In the genomic region with DNA sequence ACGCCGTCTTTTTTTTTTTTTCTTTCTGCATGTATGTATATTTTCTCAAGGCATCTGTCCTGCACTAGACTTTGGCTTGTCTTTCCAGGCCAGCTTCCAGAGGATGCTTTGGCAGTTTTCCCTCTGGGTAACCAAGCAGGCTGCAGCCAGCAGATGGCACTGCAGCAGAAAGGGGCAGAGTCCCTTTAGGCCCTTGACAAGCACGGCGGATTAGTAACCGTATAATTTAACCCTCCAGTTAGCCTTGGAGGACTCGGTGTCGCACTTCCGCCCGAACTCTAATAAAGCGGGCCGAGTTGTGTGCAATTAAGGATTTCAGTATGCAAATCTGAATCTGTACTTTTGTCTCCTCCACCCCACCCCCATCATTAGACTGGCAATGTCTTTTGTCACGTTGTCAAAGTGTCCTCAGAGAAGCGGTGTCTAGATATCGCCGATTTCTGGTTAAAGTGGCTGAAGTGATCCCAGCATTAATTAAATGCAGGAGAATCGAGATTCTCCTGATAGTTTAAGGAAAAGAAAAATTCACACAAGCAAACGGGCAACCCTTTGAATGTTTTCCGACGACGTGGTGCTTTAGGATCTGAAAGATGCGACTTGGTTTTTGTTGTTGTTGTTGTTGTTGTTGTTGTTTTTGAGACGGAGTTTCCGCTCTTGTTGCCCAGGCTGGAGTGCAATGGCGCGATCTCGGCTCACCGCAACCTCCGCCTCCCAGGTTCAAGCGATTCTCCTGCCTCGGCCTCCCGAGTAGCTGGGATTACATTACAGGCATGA, we compare ENCODE assay signal across 7 cellular contexts. TPM values are rescaled to one million over a fixed set of nuclear protein-coding genes. Genes with fewer than 3 reads are reported as not detected.
DNase-seq lines count a peak whose midpoint lies in the region; ATAC-seq, FAIRE-seq and TF ChIP-seq lines count a peak whose summit lies in the region.

No MANE protein-coding gene starts in this region.

- no peaks in the 10 kb centered on the region for H3K27me3 ChIP-seq in lower lobe of right lung (ENCODE audit: low read depth)
- H3K27me3 ChIP-seq in subcutaneous abdominal adipose tissue (ENCODE audit: control insufficient read depth in 5 of 5, insufficient read depth in 4 of 5, low read length in 5 of 5): no peaks in the 10 kb centered on the region

- peaks cover 18% of the 10 kb centered on the region for H3K36me3 ChIP-seq in lower lobe of right lung
- peaks cover under 1 to 11% (median 4%) of the 10 kb centered on the region in 5 donors for H3K36me3 ChIP-seq in subcutaneous abdominal adipose tissue (ENCODE audit: control insufficient read depth in 5 of 5, insufficient read depth in 5 of 5, low read length in 5 of 5)

- ATAC-seq in lower lobe of right lung: peak; percentile 40 to 61
- ATAC-seq in GM21529 (IDR thresholded peaks at IDR 0.05; ENCODE audit: unreplicated experiment): no peak

- no peaks in the 10 kb centered on the region for H3K27me3 Mint-ChIP-seq in T-helper 2 cell treated with Interferon-gamma antibody and Interleukin-4, amounts not matched to agents 5 μg/mL and 100 μg/mL, for 36 hours (ENCODE audit: low read depth)

- H3K27ac ChIP-seq in lower lobe of right lung (peak overlapping the region; percentile 95), subcutaneous abdominal adipose tissue (ENCODE audit: low read depth, low read length) (no peak overlapping the region)

- DNase-seq in MV-4-11 (lab: John Stamatoyannopoulos, UW) (peak; percentile 34), ecto neural progenitor cell (ENCODE audit: low spot score) (peak; percentile 84), lower lobe of right lung (peak; percentile 74)
- peak; percentile 36 for DNase-seq in T-helper 2 cell treated with Interferon-gamma antibody and Interleukin-4, amounts not matched to agents 5 μg/mL and 100 μg/mL, for 36 hours (ENCODE audit: low spot score)

- H3K4me3 ChIP-seq in lower lobe of right lung: peak overlapping the region; percentile 83
- H3K4me3 ChIP-seq in subcutaneous abdominal adipose tissue (ENCODE audit: low read depth in 1 of 5, low read length in 5 of 5): peak overlapping the region; percentile 77 to 92 (median 86)

- H3K9me3 ChIP-seq in lower lobe of right lung (no peaks in the 10 kb centered on the region), subcutaneous abdominal adipose tissue (ENCODE audit: control insufficient read depth in 5 of 5, low read length in 5 of 5) (no peaks in the 10 kb centered on the region)

- H3K9me3 Mint-ChIP-seq in T-helper 2 cell treated with Interferon-gamma antibody and Interleukin-4, amounts not matched to agents 5 μg/mL and 100 μg/mL, for 36 hours: no peaks in the 10 kb centered on the region

- intact Hi-C loops in lower lobe of right lung (cut with DNase I): no loop called here

- peak overlapping the region; percentile 92 for H3K4me3 Mint-ChIP-seq in T-helper 2 cell treated with Interferon-gamma antibody and Interleukin-4, amounts not matched to agents 5 μg/mL and 100 μg/mL, for 36 hours

- peaks cover 28% of the 10 kb centered on the region for H3K4me1 Mint-ChIP-seq in T-helper 2 cell treated with Interferon-gamma antibody and Interleukin-4, amounts not matched to agents 5 μg/mL and 100 μg/mL, for 36 hours (ENCODE audit: low read depth)

- H3K27ac Mint-ChIP-seq in T-helper 2 cell treated with Interferon-gamma antibody and Interleukin-4, amounts not matched to agents 5 μg/mL and 100 μg/mL, for 36 hours: peak overlapping the region; percentile 97

- no peak overlapping the region for H3K9ac ChIP-seq in subcutaneous abdominal adipose tissue (ENCODE audit: low read length in 5 of 5)

- FAIRE-seq in G401.6 (lab: Jason Lieb, UNC): peak; percentile 27

- H3K4me1 ChIP-seq in lower lobe of right lung: peaks cover 41% of the 10 kb centered on the region
- peaks cover 6 to 32% (median 28%) of the 10 kb centered on the region in 5 donors for H3K4me1 ChIP-seq in subcutaneous abdominal adipose tissue (ENCODE audit: control insufficient read depth in 5 of 5, insufficient read depth in 5 of 5, low read length in 5 of 5)

- peaks cover 17% of the 10 kb centered on the region for H3K36me3 Mint-ChIP-seq in T-helper 2 cell treated with Interferon-gamma antibody and Interleukin-4, amounts not matched to agents 5 μg/mL and 100 μg/mL, for 36 hours (ENCODE audit: low read depth)

- peak; percentile 58 for TF ChIP-seq CTCF in lower lobe of right lung (IDR thresholded peaks at IDR 0.05)

RNA-seq across cellular contexts. Expression of a gene that starts 1.1 kb away (rescaled TPM):
- 45.9 TPM for total RNA-seq in lower lobe of right lung

RNA-seq across cellular contexts. Expression of a gene that starts 13.6 kb away (rescaled TPM):
- total RNA-seq in lower lobe of right lung: 38.8 TPM

RNA-seq across cellular contexts. Expression of a gene that starts 24.5 kb away (rescaled TPM):
- total RNA-seq in lower lobe of right lung: 24.4 TPM

RNA-seq across cellular contexts. Expression of a gene that starts 47.5 kb away (rescaled TPM):
- total RNA-seq in lower lobe of right lung: 14.3 TPM

Comparison
In these comparisons a context has a peak if more than half of its experiments do, and no peak if none do; other contexts are left out.
1. DNase-seq: peak in every context shown above with its lines; median percentile 84 in ecto neural progenitor cell; 74 in lower lobe of right lung; 36 in T-helper 2 cell treated with Interferon-gamma antibody and Interleukin-4, amounts not matched to agents 5 μg/mL and 100 μg/mL, for 36 hours; 34 in MV-4-11.